9 cellular contexts compared by ENCODE assay signal in genomic region chr19:50003810-50004419, GRCh38. TPM values are rescaled to one million over a fixed set of nuclear protein-coding genes. Genes with fewer than 3 reads are reported as not detected.
DNase-seq lines count a peak whose midpoint lies in the region; ATAC-seq, FAIRE-seq and TF ChIP-seq lines count a peak whose summit lies in the region.
"Had no signal": no experiment of that assay in that cellular context is flagged by ENCODE, and none has a peak within 500 bp of the region (broad histone marks: within the 10 kb centered on the region; RNA-seq: fewer than 3 reads in every experiment).

No MANE protein-coding gene starts in this region.

- H3K4ac ChIP-seq in mesenchymal stem cell (ENCODE audit: low read depth in 1 of 2, low read length in 2 of 2), result no peak overlapping the region

- no peak for TF ChIP-seq CTCF in GM13976 (IDR thresholded peaks at IDR 0.05; ENCODE audit: borderline replicate concordance, control extremely low read depth, extremely low read depth, insufficient read depth, missing control alignments)
- no peak for TF ChIP-seq CTCF in GM12878 (IDR thresholded peaks at IDR 0.05 in 2 of 3, conservative IDR thresholded peaks at IDR 0.05 in 1 of 3; ENCODE audit: control insufficient read depth in 2 of 3, extremely low read depth in 1 of 3, insufficient read depth in 1 of 3, low read depth in 3 of 3, low read length in 3 of 3)

- peak; percentile 79 for FAIRE-seq in GM12878 (lab: Jason Lieb, UNC)

- no peak overlapping the region for H2BK120ac ChIP-seq in mesenchymal stem cell (ENCODE audit: low read depth, low read length)

- H3K27me3 ChIP-seq in GM12878 (replicated peaks in 1 of 2; ENCODE audit: control insufficient read depth in 2 of 2, insufficient read depth in 2 of 2, low read length in 1 of 2) (no peaks in the 10 kb centered on the region), mesenchymal stem cell (ENCODE audit: control insufficient read depth in 1 of 2, insufficient read depth in 1 of 2, low read length in 2 of 2) (no peaks in the 10 kb centered on the region), Karpas-422 (ENCODE audit: low read length) (no peaks in the 10 kb centered on the region)

- H3K79me2 ChIP-seq in GM12878 (ENCODE audit: control insufficient read depth, insufficient read depth, low read length), result no peaks in the 10 kb centered on the region; the same call in 1 of the 2 replicates
- H3K79me2 ChIP-seq in Karpas-422 (ENCODE audit: low read length), result no peaks in the 10 kb centered on the region

- 54% methylated on average over 11 of the region's 11 CpGs for WGBS in GM12878 (ENCODE audit: insufficient coverage, insufficient replicate concordance, low lambda C conversion rate, missing lambda C conversion rate)
- 63% methylated on average over 10 of the region's 11 CpGs for WGBS in mesenchymal stem cell

- SMC1A ChIA-PET in GM12878 (lab: Charles Lee; ENCODE audit: uncharacterized antibody, unreplicated experiment), result interaction anchor here (1.3 kb wide), 1 partner anchor 20 kb away, joined by 3 read pairs; no protein-coding TSS in a partner anchor

- 0 out of 2 replicates have a peak overlapping the region, but pooled peaks have one; percentile 11 for H3K4me2 ChIP-seq in GM12878 (ENCODE audit: control insufficient read depth, insufficient read depth)
- H3K4me2 ChIP-seq in mesenchymal stem cell (ENCODE audit: low read length, poor library complexity, severe bottlenecking), result no peak overlapping the region
- H3K4me2 ChIP-seq in Karpas-422 (ENCODE audit: low read depth, low read length, poor library complexity, severe bottlenecking), result no peak overlapping the region

- CTCF ChIA-PET in GM12878 (lab: Yijun Ruan, JAX), result no interaction called here

- POLR2A ChIA-PET in GM12878 (lab: Charles Lee), result interaction anchor here (0.6 kb wide), 1 partner anchor 22 kb away, joined by 10 read pairs; the partner anchor contains the start of gene ZNF473

- peaks cover 20 to 25% of the 10 kb centered on the region in 2 experiments; a peak in 3 of 4 replicates for H3K36me3 ChIP-seq in GM12878 (ENCODE audit: control insufficient read depth in 2 of 2, insufficient read depth in 2 of 2, low read length in 1 of 2)
- peaks cover 80 to 85% of the 10 kb centered on the region in 2 experiments for H3K36me3 ChIP-seq in mesenchymal stem cell (ENCODE audit: control insufficient read depth in 1 of 2, insufficient read depth in 2 of 2, low read depth in 1 of 2, low read length in 2 of 2)
- H3K36me3 ChIP-seq in Karpas-422 (ENCODE audit: insufficient read depth, low read length), result peaks cover 20% of the 10 kb centered on the region

- in situ Hi-C loops in GM13976 (cut with MboI; ENCODE audit: low sequenced_read_pairs, unreplicated experiment), result no loop called here
- in situ Hi-C loops in GM12878 (cut with MboI), result no loop called here

- no peak overlapping the region for H4K8ac ChIP-seq in mesenchymal stem cell (ENCODE audit: low read length)

- H3K27ac ChIP-seq in GM12878 (ENCODE audit: control insufficient read depth, insufficient read depth) (0 out of 2 replicates have a peak overlapping the region, but pooled peaks have one; percentile 10), mesenchymal stem cell (ENCODE audit: low read length, poor library complexity, severe bottlenecking) (peak overlapping the region; percentile 54), Karpas-422 (ENCODE audit: low read length) (no peak overlapping the region)

- no peak for TF ChIP-seq RAD21 in GM12878 (IDR thresholded peaks at IDR 0.05; ENCODE audit: insufficient read depth, low read depth, low read length)

- BruUV-seq in GM12878 (replicated peaks; lab: Mats Ljungman, UMichigan), result no TSS peak

- no peak overlapping the region for H4K91ac ChIP-seq in mesenchymal stem cell (ENCODE audit: low read length)

- H3K9ac ChIP-seq in GM12878 (ENCODE audit: control insufficient read depth, insufficient read depth, low read length), result no peak overlapping the region
- H3K9ac ChIP-seq in mesenchymal stem cell (ENCODE audit: low read length), result peak overlapping the region; percentile 81
- no peak overlapping the region for H3K9ac ChIP-seq in Karpas-422 (ENCODE audit: low read length)

- peaks cover 16% of the 10 kb centered on the region for H3K4me1 ChIP-seq in GM12878 (ENCODE audit: control insufficient read depth, insufficient read depth, low read length)
- H3K4me1 ChIP-seq in mesenchymal stem cell (ENCODE audit: control insufficient read depth, insufficient read depth, low read depth, low read length), result peaks cover 13% of the 10 kb centered on the region
- H3K4me1 ChIP-seq in Karpas-422 (ENCODE audit: low read length), result no peaks in the 10 kb centered on the region

- H3K9me2 ChIP-seq in Karpas-422 (replicated peaks; ENCODE audit: insufficient read depth, low read length), result no peaks in the 10 kb centered on the region

- no peaks in the 10 kb centered on the region for H3K9me3 ChIP-seq in GM12878 (replicated peaks; ENCODE audit: control insufficient read depth, insufficient read depth, low read length)
- no peaks in the 10 kb centered on the region for H3K9me3 ChIP-seq in mesenchymal stem cell (ENCODE audit: control insufficient read depth, low read length)
- H3K9me3 ChIP-seq in Karpas-422 (ENCODE audit: low read length), result no peaks in the 10 kb centered on the region

- RAD21 ChIA-PET in GM12878 (lab: Charles Lee; ENCODE audit: unreplicated experiment), result no interaction called here

- ATAC-seq in GM12878, result peak; percentile 93
- no peak for ATAC-seq in GM21717 (IDR thresholded peaks at IDR 0.05; ENCODE audit: unreplicated experiment)

- no peak for TF ChIP-seq EP300 in GM12878 (IDR thresholded peaks at IDR 0.05; ENCODE audit: borderline replicate concordance in 1 of 2, control insufficient read depth in 1 of 2, low read depth in 2 of 2, low read length in 2 of 2)

- intact Hi-C loops in GM12878 (cut with micrococcal nuclease; ENCODE audit: unreplicated experiment), result no loop called here

- no peak overlapping the region for H3K14ac ChIP-seq in mesenchymal stem cell (ENCODE audit: low read length in 2 of 2)

- H2BK15ac ChIP-seq in mesenchymal stem cell (ENCODE audit: low read depth, poor library complexity, severe bottlenecking), result no peak overlapping the region

- no peak overlapping the region for H2AFZ ChIP-seq in GM12878 (ENCODE audit: control insufficient read depth, low read depth, low read length)
- H2AFZ ChIP-seq in mesenchymal stem cell (ENCODE audit: low read depth, low read length), result no peak overlapping the region
- H2AFZ ChIP-seq in Karpas-422 (ENCODE audit: low read length), result no peak overlapping the region

- H2BK12ac ChIP-seq in mesenchymal stem cell (ENCODE audit: low read length in 2 of 2), result peak overlapping the region; percentile 69 to 81

- DNase-seq in GM13976 (ENCODE audit: low spot score) (peak; percentile 78), NOMO-1 treated with DMSO at 0.1 percent for 48 hours (lab: John Stamatoyannopoulos, UW; ENCODE audit: unreplicated experiment) (peak; percentile 82), GM12878 (ENCODE audit: low read depth, low spot score) (peak; percentile 44), mesenchymal stem cell (peak; percentile 95), NAMALWA (ENCODE audit: low spot score) (no peak), T-helper 9 cell (no peak), Karpas-422 (no peak)

- peaks cover 49% of the 10 kb centered on the region for H3K79me1 ChIP-seq in mesenchymal stem cell (replicated peaks; ENCODE audit: low read length, poor library complexity, severe bottlenecking)

- H2BK5ac ChIP-seq in mesenchymal stem cell (ENCODE audit: low read depth, low read length, poor library complexity, severe bottlenecking), result no peak overlapping the region

- H3K23ac ChIP-seq in mesenchymal stem cell (ENCODE audit: low read length in 2 of 2), result peak overlapping the region in 1 of 2 experiments; percentile 9

- no peak for TF ChIP-seq POLR2A in GM12878 (IDR thresholded peaks at IDR 0.05; ENCODE audit: low read depth, low read length)

- H3K4me3 ChIP-seq in GM12878 (0 out of 2 replicates have a peak overlapping the region, but pooled peaks have one; percentile 55), mesenchymal stem cell (ENCODE audit: insufficient read depth in 1 of 2, low read depth in 1 of 2, low read length in 2 of 2) (peak overlapping the region in 1 of 2 experiments; percentile 60), Karpas-422 (ENCODE audit: low read length) (no peak overlapping the region)

- H4K20me1 ChIP-seq in GM12878 (ENCODE audit: control insufficient read depth, insufficient read depth), result no peaks in the 10 kb centered on the region
- peaks cover 8% of the 10 kb centered on the region; the same call in 1 of the 2 replicates for H4K20me1 ChIP-seq in Karpas-422 (ENCODE audit: insufficient read depth, low read depth, low read length)

- H2AK5ac ChIP-seq in mesenchymal stem cell (ENCODE audit: low read length, severe bottlenecking), result no peak overlapping the region

- peak overlapping the region; percentile 3 to 48 for H3K18ac ChIP-seq in mesenchymal stem cell (ENCODE audit: low read depth in 1 of 2, low read length in 2 of 2)

RNA-seq across cellular contexts. Expression of gene VRK3, which starts 21.3 kb away (rescaled TPM):
- 93.7 and 94.5 TPM in 2 replicates for total RNA-seq in GM12878 (2013; cell fraction: nucleolus; rRNA removed)
- total RNA-seq in GM12878 (2014; rRNA removed) (35.0 and 36.2 TPM in 2 replicates), GM12878 (2014; rRNA removed; fragmentation: Illumina TruSeq; extraction: Trizol) (34.2 and 35.7 TPM in 2 replicates), GM12878 (2021) (36.0 and 43.1 TPM in 2 replicates)
- 24.2 TPM for polyA plus RNA-seq in GM12878 (2011; ENCODE audit: low read depth)
- polyA plus RNA-seq in GM12878 (2011; rRNA removed) (34.1 and 50.7 TPM in 2 replicates), GM12878 (2014; fragmentation: Illumina TruSeq; extraction: Trizol) (61.5 and 61.9 TPM in 2 replicates), GM12878 (2014; fragmentation: Nextera tagmentation; extraction: Ambion mirVana) (10 to 100 TPM; 22.5 to 29.6 TPM), GM12878 (2014; rRNA removed) (17.3 and 23.1 TPM in 2 replicates), GM12878 (2016; fragmentation: Nextera tagmentation; extraction: Ambion mirVana) (10 to 100 TPM; 48.2 to 50.7 TPM)
- 37.8 and 48.1 TPM in 2 replicates for polyA plus RNA-seq in GM12878 (2011; cell fraction: cytosol; rRNA removed)
- 45.8 and 46.6 TPM in 2 replicates for polyA plus RNA-seq in GM12878 (2011; cell fraction: nucleus; rRNA removed)
- polyA plus RNA-seq in GM12878 (2012), result 33.4 and 36.9 TPM in 2 replicates
- 30.3 and 34.6 TPM in 2 replicates for polyA minus RNA-seq in GM12878 (2011; rRNA and poly(A)+ RNA removed)
- 8.0 and 14.2 TPM in 2 replicates for polyA minus RNA-seq in GM12878 (2011; cell fraction: cytosol; rRNA and poly(A)+ RNA removed)
- 20.6 and 35.2 TPM in 2 replicates for polyA minus RNA-seq in GM12878 (2011; cell fraction: nucleus; rRNA and poly(A)+ RNA removed)
- polyA plus RNA-seq in mesenchymal stem cell (2013, experiment 1 of 2), result 23.0 TPM
- polyA plus RNA-seq in mesenchymal stem cell (2013, experiment 2 of 2), result 22.5 TPM
- 56.9 and 75.9 TPM in 2 replicates for total RNA-seq in Karpas-422 (2014; rRNA removed; shearing (Covaris generic); ENCODE audit: low replicate concordance)

RNA-seq across cellular contexts. Expression of gene ZNF473, which starts 21.9 kb away (rescaled TPM):
- total RNA-seq in GM12878 (2013; cell fraction: nucleolus; rRNA removed), result 34.2 and 36.5 TPM in 2 replicates
- total RNA-seq in GM12878 (2014; rRNA removed) (6.8 TPM in 2 replicates), GM12878 (2014; rRNA removed; fragmentation: Illumina TruSeq; extraction: Trizol) (7.1 and 8.7 TPM in 2 replicates), GM12878 (2021) (10.0 and 10.2 TPM in 2 replicates)
- 4.4 TPM for polyA plus RNA-seq in GM12878 (2011; ENCODE audit: low read depth)
- polyA plus RNA-seq in GM12878 (2011; rRNA removed) (13.4 and 14.9 TPM in 2 replicates), GM12878 (2014; fragmentation: Illumina TruSeq; extraction: Trizol) (7.4 and 9.1 TPM in 2 replicates), GM12878 (2014; fragmentation: Nextera tagmentation; extraction: Ambion mirVana) (1 to 10 TPM; 2.3 to 2.8 TPM), GM12878 (2014; rRNA removed) (5.3 and 5.7 TPM in 2 replicates), GM12878 (2016; fragmentation: Nextera tagmentation; extraction: Ambion mirVana) (1 to 10 TPM; 5.7 TPM)
- polyA plus RNA-seq in GM12878 (2011; cell fraction: cytosol; rRNA removed), result 8.5 and 10.3 TPM in 2 replicates
- polyA plus RNA-seq in GM12878 (2011; cell fraction: nucleus; rRNA removed), result 26.2 and 27.2 TPM in 2 replicates
- polyA plus RNA-seq in GM12878 (2012), result 4.4 and 6.4 TPM in 2 replicates
- 19.8 and 19.9 TPM in 2 replicates for polyA minus RNA-seq in GM12878 (2011; rRNA and poly(A)+ RNA removed)
- polyA minus RNA-seq in GM12878 (2011; cell fraction: cytosol; rRNA and poly(A)+ RNA removed), result 3.5 and 7.9 TPM in 2 replicates
- polyA minus RNA-seq in GM12878 (2011; cell fraction: nucleus; rRNA and poly(A)+ RNA removed), result 9.4 and 16.3 TPM in 2 replicates
- polyA plus RNA-seq in mesenchymal stem cell (2013, experiment 1 of 2), result 3.6 TPM
- polyA plus RNA-seq in mesenchymal stem cell (2013, experiment 2 of 2), result 4.2 TPM
- 22.3 and 24.1 TPM in 2 replicates for total RNA-seq in Karpas-422 (2014; rRNA removed; shearing (Covaris generic); ENCODE audit: low replicate concordance)

RNA-seq across cellular contexts. Expression of gene SIGLEC11, which starts 42.9 kb away (rescaled TPM):
- not detected in 2 replicates for total RNA-seq in GM12878 (2013; cell fraction: nucleolus; rRNA removed)
- total RNA-seq in GM12878 (2014; rRNA removed) (not detected in 2 replicates), GM12878 (2014; rRNA removed; fragmentation: Illumina TruSeq; extraction: Trizol) (not detected in 2 replicates), GM12878 (2021) (not detected in 2 replicates)
- polyA plus RNA-seq in GM12878 (2011; ENCODE audit: low read depth), result not detected
- polyA plus RNA-seq in GM12878 (2011; rRNA removed) (not detected in 2 replicates), GM12878 (2014; fragmentation: Illumina TruSeq; extraction: Trizol) (not detected in 2 replicates), GM12878 (2014; fragmentation: Nextera tagmentation; extraction: Ambion mirVana) (not detected), GM12878 (2014; rRNA removed) (not detected in 2 replicates), GM12878 (2016; fragmentation: Nextera tagmentation; extraction: Ambion mirVana) (not detected)
- not detected in 2 replicates for polyA plus RNA-seq in GM12878 (2011; cell fraction: cytosol; rRNA removed)
- not detected in 2 replicates for polyA plus RNA-seq in GM12878 (2011; cell fraction: nucleus; rRNA removed)
- polyA plus RNA-seq in GM12878 (2012), result not detected in 2 replicates
- polyA minus RNA-seq in GM12878 (2011; rRNA and poly(A)+ RNA removed), result not detected in 2 replicates
- not detected in 2 replicates for polyA minus RNA-seq in GM12878 (2011; cell fraction: cytosol; rRNA and poly(A)+ RNA removed)
- not detected in 2 replicates for polyA minus RNA-seq in GM12878 (2011; cell fraction: nucleus; rRNA and poly(A)+ RNA removed)
- polyA plus RNA-seq in mesenchymal stem cell (2013, experiment 1 of 2), result not detected
- not detected for polyA plus RNA-seq in mesenchymal stem cell (2013, experiment 2 of 2)
- total RNA-seq in Karpas-422 (2014; rRNA removed; shearing (Covaris generic); ENCODE audit: low replicate concordance), result 0.87 TPM in 1 of 2 replicates, not detected in the other
- polyA plus RNA-seq: neural cell had no signal

Comparison
In these comparisons a context has a peak if more than half of its experiments do, and no peak if none do; other contexts are left out.
1. DNase-seq: peak in GM13976 (single experiment), NOMO-1 treated with DMSO at 0.1 percent for 48 hours (single experiment), GM12878 (single experiment) and mesenchymal stem cell (single experiment); none in NAMALWA (single experiment), T-helper 9 cell (single experiment) and Karpas-422 (single experiment).